8 cellular contexts compared by ENCODE assay signal in genomic region chr15:45795487-45796069, GRCh38.
DNase-seq lines count a peak whose midpoint lies in the region; ATAC-seq, FAIRE-seq and TF ChIP-seq lines count a peak whose summit lies in the region.

No MANE protein-coding gene starts in this region.

- no peaks in the 10 kb centered on the region for H3K9me3 Mint-ChIP-seq in type B pancreatic cell

- H2AFZ ChIP-seq in hepatocyte: no peak overlapping the region

- ATAC-seq in HG02973 (IDR thresholded peaks at IDR 0.05; ENCODE audit: unreplicated experiment): no peak

- H3K4me3 Mint-ChIP-seq in type B pancreatic cell: no peak overlapping the region

- H3K9me2 ChIP-seq in hepatocyte (replicated peaks; ENCODE audit: insufficient read depth): no peaks in the 10 kb centered on the region

- H3K9me3 ChIP-seq in hepatocyte (ENCODE audit: low read depth): no peaks in the 10 kb centered on the region

- peaks cover 20% of the 10 kb centered on the region for H3K27me3 Mint-ChIP-seq in type B pancreatic cell

- TF ChIP-seq CTCF in C4-2B (conservative IDR thresholded peaks at IDR 0.05) (peak; percentile 88), VCaP (conservative IDR thresholded peaks at IDR 0.05) (peak; percentile 81), hepatocyte (IDR thresholded peaks at IDR 0.05; ENCODE audit: poor library complexity) (peak; percentile 68), type B pancreatic cell (conservative IDR thresholded peaks at IDR 0.05) (peak; percentile 75)

- H3K27ac ChIP-seq in C4-2B: no peak overlapping the region
- H3K27ac ChIP-seq in VCaP: no peak overlapping the region
- peak overlapping the region; percentile 29 for H3K27ac ChIP-seq in hepatocyte

- no peaks in the 10 kb centered on the region for H3K27me3 ChIP-seq in hepatocyte

- 29% methylated on average over 3 of the region's 3 CpGs for WGBS in hepatocyte (ENCODE audit: low lambda C conversion rate, missing lambda C conversion rate)

- no peak overlapping the region for H3K27ac Mint-ChIP-seq in type B pancreatic cell

- H3K4me1 Mint-ChIP-seq in type B pancreatic cell (ENCODE audit: unreplicated experiment): no peaks in the 10 kb centered on the region

- H4K20me1 ChIP-seq in hepatocyte (ENCODE audit: insufficient read depth, poor library complexity, severe bottlenecking): no peaks in the 10 kb centered on the region

- H3K4me2 ChIP-seq in hepatocyte: peak overlapping the region; percentile 26

- FAIRE-seq in GM19239 (lab: Jason Lieb, UNC): peak; percentile 40

- peaks cover 10% of the 10 kb centered on the region for H3K4me1 ChIP-seq in hepatocyte (ENCODE audit: insufficient read depth)

- H3K4me3 ChIP-seq in hepatocyte: no peak overlapping the region

- no peaks in the 10 kb centered on the region for H3K36me3 Mint-ChIP-seq in type B pancreatic cell

- DNase-seq in GM19239 (ENCODE audit: insufficient read length, low spot score): no peak
- DNase-seq in NCI-H187 treated with DMSO at 0.1 percent for 48 hours (lab: John Stamatoyannopoulos, UW): peak; percentile 31
- DNase-seq in hepatocyte (ENCODE audit: low spot score): peak; percentile 81
- DNase-seq in type B pancreatic cell (ENCODE audit: extremely low spot score, unreplicated experiment): no peak
- no peak for DNase-seq in mesenteric fat pad (ENCODE audit: low spot score)

- no peaks in the 10 kb centered on the region for H3K79me2 ChIP-seq in hepatocyte

- no peaks in the 10 kb centered on the region for H3K36me3 ChIP-seq in hepatocyte (replicated peaks; ENCODE audit: insufficient read depth, low read depth)

Comparison
In these comparisons a context has a peak if more than half of its experiments do, and no peak if none do; other contexts are left out.
1. DNase-seq: peak in NCI-H187 treated with DMSO at 0.1 percent for 48 hours (single experiment) and hepatocyte (single experiment); none in GM19239 (single experiment), type B pancreatic cell (single experiment) and mesenteric fat pad (single experiment).
2. Peak in every context shown above with its lines, with median percentiles within 50 percentile points of each other: CTCF ChIP-seq.